Comparison of ENCODE assay signal across 8 cellular contexts in the genomic region with DNA sequence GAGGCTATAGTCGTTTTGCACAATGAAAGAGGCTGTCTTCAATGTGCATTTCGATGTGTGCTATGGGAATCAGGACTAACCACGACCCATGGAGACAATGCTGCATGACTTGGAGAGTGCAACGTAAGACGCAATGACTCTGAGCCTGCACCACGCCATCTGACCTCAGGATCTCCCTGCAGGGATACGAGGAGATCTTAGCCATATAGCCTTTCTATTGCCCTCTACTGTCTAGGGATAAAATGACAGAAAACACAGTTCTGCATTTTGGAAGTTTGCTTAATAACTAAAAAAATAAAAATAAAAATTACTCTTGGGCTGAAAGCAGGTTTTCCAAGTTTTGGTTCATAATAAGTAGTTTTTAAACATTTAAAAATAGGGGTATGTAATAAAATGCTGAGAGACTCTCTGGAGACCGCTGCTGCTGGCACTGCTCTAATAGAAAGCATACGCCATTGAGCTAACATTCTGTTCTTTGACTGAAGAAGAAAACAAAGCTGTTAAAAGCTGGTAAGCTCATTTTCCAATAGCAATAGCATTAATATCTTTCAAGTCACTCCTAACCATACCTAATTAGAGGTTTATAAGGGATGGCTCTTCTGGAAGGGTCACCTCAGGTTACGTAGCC.
A peak's percentile ranks its signal among the peaks of the same experiment; 100 is the strongest.
DNase-seq lines count a peak whose midpoint lies in the region; ATAC-seq and TF ChIP-seq lines count a peak whose summit lies in the region.

No MANE protein-coding gene starts in this region.

- no peaks in the 10 kb centered on the region for H3K9me2 ChIP-seq in SU-DHL-6 (replicated peaks; ENCODE audit: insufficient read depth, low read length)

- H3K36me3 ChIP-seq in SU-DHL-6 (ENCODE audit: low read length) (no peaks in the 10 kb centered on the region), heart left ventricle (no peaks in the 10 kb centered on the region), smooth muscle cell (ENCODE audit: low read depth) (no peaks in the 10 kb centered on the region)

- no peaks in the 10 kb centered on the region for H3F3A ChIP-seq in SU-DHL-6 (ENCODE audit: insufficient read depth)
- peaks cover 14% of the 10 kb centered on the region for H3F3A ChIP-seq in smooth muscle cell (ENCODE audit: low read depth)

- DNase-seq in DMS153 treated with DMSO at 0.1 percent for 48 hours (lab: John Stamatoyannopoulos, UW; ENCODE audit: unreplicated experiment), result peak; percentile 5
- DNase-seq in DMS153 (lab: John Stamatoyannopoulos, UW), result no peak
- DNase-seq in heart left ventricle, result peak in 4 of 5 donors; percentile 24 to 57 (median 36)
- DNase-seq in smooth muscle cell (lab: John Stamatoyannopoulos, UW; ENCODE audit: unreplicated experiment), result no peak
- no peak for DNase-seq in NCI-H128 (lab: John Stamatoyannopoulos, UW; ENCODE audit: unreplicated experiment)

- H3K79me2 ChIP-seq in SU-DHL-6 (ENCODE audit: insufficient read depth, low read length), result no peaks in the 10 kb centered on the region
- peaks cover 8% of the 10 kb centered on the region for H3K79me2 ChIP-seq in smooth muscle cell (ENCODE audit: low read depth)

- peaks cover 0 to 15% (median 0%) of the 10 kb centered on the region in 12 donors for H3K4me1 ChIP-seq in heart left ventricle
- H3K4me1 ChIP-seq in smooth muscle cell (ENCODE audit: low read depth), result peaks cover 16% of the 10 kb centered on the region

- 64 to 71% (median 64%) methylated on average over 10 of the region's 10 CpGs for whole genome bisulfite sequencing in heart left ventricle, 4 donors
- 56% methylated on average over 10 of the region's 10 CpGs for WGBS in smooth muscle cell (ENCODE audit: low lambda C conversion rate)

- intact Hi-C loops in heart left ventricle (cut with DNase I), result loop anchor here in 3 of 10 donors (10.0 kb wide), 2 partner anchors 286 to 404 kb away; no protein-coding TSS in a partner anchor

- H3K4me3 ChIP-seq in SU-DHL-6 (ENCODE audit: insufficient read depth, low read length, poor library complexity, severe bottlenecking) (no peak overlapping the region), heart left ventricle (peak overlapping the region in 6 of 12 donors; percentile 22 to 44 (median 30)), smooth muscle cell (no peak overlapping the region)

- H2AFZ ChIP-seq in SU-DHL-6 (ENCODE audit: low read depth, low read length, severe bottlenecking) (no peak overlapping the region), smooth muscle cell (ENCODE audit: low read depth) (peak overlapping the region; percentile 56)

- TF ChIP-seq POLR2A in heart left ventricle (IDR thresholded peaks at IDR 0.05), result no peak

- H3K27ac ChIP-seq in SU-DHL-6 (ENCODE audit: low read depth, low read length) (no peak overlapping the region), heart left ventricle (peak overlapping the region; percentile 39 to 90 (median 71)), smooth muscle cell (ENCODE audit: low read depth) (peak overlapping the region; percentile 98)

- H4K20me1 ChIP-seq in SU-DHL-6 (ENCODE audit: low read depth, low read length) (no peaks in the 10 kb centered on the region), smooth muscle cell (ENCODE audit: low read depth) (no peaks in the 10 kb centered on the region)

- no peak overlapping the region for H3K4me2 ChIP-seq in SU-DHL-6 (ENCODE audit: low read depth, low read length, poor library complexity, severe bottlenecking)
- H3K4me2 ChIP-seq in smooth muscle cell, result peak overlapping the region; percentile 65

- ATAC-seq in heart left ventricle (peak; percentile 48 to 84 (median 72)), HG03139 (IDR thresholded peaks at IDR 0.05; ENCODE audit: unreplicated experiment) (no peak), HG03439 (IDR thresholded peaks at IDR 0.05; ENCODE audit: unreplicated experiment) (no peak)

- no peaks in the 10 kb centered on the region for H3K9me3 ChIP-seq in SU-DHL-6 (ENCODE audit: insufficient read depth, low read length)
- H3K9me3 ChIP-seq in heart left ventricle, result no peaks in the 10 kb centered on the region
- no peaks in the 10 kb centered on the region for H3K9me3 ChIP-seq in smooth muscle cell (replicated peaks; ENCODE audit: low read depth)

- TF ChIP-seq CTCF in SU-DHL-6 (IDR thresholded peaks at IDR 0.05; ENCODE audit: insufficient read depth, low read length, poor library complexity, severe bottlenecking) (peak; percentile 41), heart left ventricle (IDR thresholded peaks at IDR 0.05) (peak in 11 of 12 donors; percentile 22 to 60 (median 40)), smooth muscle cell (IDR thresholded peaks at IDR 0.05; ENCODE audit: borderline replicate concordance, insufficient read depth, poor library complexity, severe bottlenecking) (peak; percentile 41)

- H3K27me3 ChIP-seq in SU-DHL-6 (ENCODE audit: low read length), result no peaks in the 10 kb centered on the region
- no peaks in the 10 kb centered on the region for H3K27me3 ChIP-seq in heart left ventricle
- H3K27me3 ChIP-seq in smooth muscle cell (ENCODE audit: low read depth), result no peaks in the 10 kb centered on the region

- H3K9ac ChIP-seq in SU-DHL-6 (ENCODE audit: low read length) (no peak overlapping the region), smooth muscle cell (ENCODE audit: low read depth) (peak overlapping the region; percentile 16)

Comparison
In these comparisons a context has a peak if more than half of its experiments do, and no peak if none do; other contexts are left out.
1. DNase-seq: peak in DMS153 treated with DMSO at 0.1 percent for 48 hours (single experiment) and heart left ventricle (4 of 5); none in DMS153 (single experiment), smooth muscle cell (single experiment) and NCI-H128 (single experiment).
2. ATAC-seq: peak in heart left ventricle (4 of 4); none in HG03139 (single experiment) and HG03439 (single experiment).
3. Peak in every context shown above with its lines, with median percentiles within 50 percentile points of each other: CTCF ChIP-seq.